Comparison of ENCODE assay signal across 9 cellular contexts in the genomic region with DNA sequence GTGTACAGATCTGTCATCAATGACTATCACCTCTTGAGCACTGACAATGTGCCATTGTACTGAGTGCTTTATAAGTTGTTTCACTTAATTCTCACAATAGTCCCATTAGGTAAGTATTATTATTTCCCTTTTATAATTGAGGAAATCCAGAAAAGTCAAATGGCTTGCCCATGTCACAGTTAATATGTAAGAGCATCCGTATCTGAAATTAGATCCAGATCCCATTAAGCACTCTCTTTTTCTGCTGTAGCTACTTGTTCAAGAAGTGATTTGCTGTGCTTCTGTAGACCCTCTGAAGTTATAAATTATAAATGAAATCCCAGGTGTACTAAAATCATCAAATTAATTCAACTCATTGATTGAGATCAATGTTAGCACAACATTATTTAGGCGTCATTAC.
"Had no signal": no experiment of that assay in that cellular context is flagged by ENCODE, and none has a peak within 500 bp of the region (broad histone marks: within the 10 kb centered on the region; RNA-seq: fewer than 3 reads in every experiment).

No MANE protein-coding gene starts in this region.

- H3K36me3 ChIP-seq: HAP-1 had no signal

- DNase-seq: H7, HFFc6 had no signal

- H3K4me1 ChIP-seq: HAP-1 had no signal

- H3K27ac Mint-ChIP-seq: GM23338, HFFc6, IgD-negative memory B cell had no signal

- ATAC-seq: GM23338, HCT116, HepG2 had no signal

- H3K27me3 Mint-ChIP-seq: IgD-negative memory B cell had no signal

- H3K27ac ChIP-seq: HL-60 had no signal

- H3K9me3 Mint-ChIP-seq: GM23338, HFFc6, IgD-negative memory B cell had no signal

- H3K9me3 ChIP-seq: HAP-1 had no signal

- FAIRE-seq: H1, HepG2 had no signal

- H3K4me3 Mint-ChIP-seq: GM23338, HFFc6, IgD-negative memory B cell had no signal

- H3K4me3 ChIP-seq: GM23338, HAP-1 had no signal
